Comparison of ENCODE assay signal across 27 cellular contexts in genomic region chr17:3689262-3690093, GRCh38. TPM values are rescaled to one million over a fixed set of nuclear protein-coding genes. Genes with fewer than 3 reads are reported as not detected.
DNase-seq lines count a peak whose midpoint lies in the region; ATAC-seq, FAIRE-seq and TF ChIP-seq lines count a peak whose summit lies in the region.
"Had no signal": no experiment of that assay in that cellular context is flagged by ENCODE, and none has a peak within 500 bp of the region (broad histone marks: within the 10 kb centered on the region; RNA-seq: fewer than 3 reads in every experiment).

No MANE protein-coding gene starts in this region.

- no peak overlapping the region for H3K4me3 Mint-ChIP-seq in activated naive CD4-positive, alpha-beta T cell treated with anti-CD3 and anti-CD28 coated beads, Interleukin-2, amount 10 ng/mL, durations not matched to agents 7 days and 5 days
- H3K4me3 Mint-ChIP-seq in WTC11 = no peak overlapping the region
- no peak overlapping the region for H3K4me3 Mint-ChIP-seq in activated T-cell treated with anti-CD3 and anti-CD28 coated beads, Interleukin-2, amount 50 U/mL, for 4 hours
- H3K4me3 Mint-ChIP-seq: activated T-cell treated with anti-CD3 and anti-CD28 coated beads, Interleukin-2, amount 50 U/mL, for 24 hours had no signal

- H3K27me3 ChIP-seq in HepG2 (ENCODE audit: control insufficient read depth in 1 of 2, insufficient read depth in 2 of 2, low read length in 2 of 2) = peaks cover 1 to 2% of the 10 kb centered on the region in 2 experiments; a peak in 3 of 5 replicates
- H3K27me3 ChIP-seq in upper lobe of right lung = peaks cover 42% of the 10 kb centered on the region

- TF ChIP-seq POLR2A in HepG2 (IDR thresholded peaks at IDR 0.05; ENCODE audit: insufficient read depth in 1 of 2, low read depth in 2 of 2, low read length in 2 of 2) = no peak

- TF ChIP-seq EP300 in HepG2 (IDR thresholded peaks at IDR 0.05; ENCODE audit: low read depth in 2 of 2, low read length in 2 of 2) (no peak), HepG2 (CRISPR knock-in tag; IDR thresholded peaks at IDR 0.05; ENCODE audit: borderline replicate concordance) (no peak)

- FAIRE-seq in HepG2 (lab: Jason Lieb, UNC) = no peak
- FAIRE-seq: A204.1 had no signal

- no peak overlapping the region for H3K4me2 ChIP-seq in HepG2 (ENCODE audit: low read depth, low read length)

- H3K9me3 Mint-ChIP-seq in activated naive CD4-positive, alpha-beta T cell treated with anti-CD3 and anti-CD28 coated beads, Interleukin-2, amount 10 ng/mL, durations not matched to agents 7 days and 5 days = no peaks in the 10 kb centered on the region
- H3K9me3 Mint-ChIP-seq in WTC11 = no peaks in the 10 kb centered on the region
- H3K9me3 Mint-ChIP-seq in activated T-cell treated with anti-CD3 and anti-CD28 coated beads, Interleukin-2, amount 50 U/mL, for 4 hours = no peaks in the 10 kb centered on the region
- H3K9me3 Mint-ChIP-seq: activated T-cell treated with anti-CD3 and anti-CD28 coated beads, Interleukin-2, amount 50 U/mL, for 24 hours had no signal

- DNase-seq in activated naive CD4-positive, alpha-beta T cell treated with anti-CD3 and anti-CD28 coated beads, Interleukin-2, amount 10 ng/mL, durations not matched to agents 7 days and 5 days = no peak
- no peak for DNase-seq in activated naive CD4-positive, alpha-beta T cell treated with anti-CD3 and anti-CD28 coated beads, Interleukin-2, amount 50 U/mL, for 16 hours
- no peak for DNase-seq in WTC11 (ENCODE audit: low spot score)
- DNase-seq in HepG2 (ENCODE audit: low spot score) = no peak
- DNase-seq in upper lobe of right lung = no peak
- DNase-seq in NCI-H128 (lab: John Stamatoyannopoulos, UW; ENCODE audit: unreplicated experiment) = no peak
- no peak for DNase-seq in activated T-cell treated with anti-CD3 and anti-CD28 coated beads, Interleukin-2, amount 50 U/mL, for 4 hours
- DNase-seq in HuH-7.5 (ENCODE audit: low spot score) = no peak
- DNase-seq: activated CD8-positive, alpha-beta memory T cell treated with anti-CD3 and anti-CD28 coated beads for 24 hours; activated T-cell treated with anti-CD3 and anti-CD28 coated beads, Interleukin-2, amount 50 U/mL, for 24 hours; AML-193; DMS79; effector CD8-positive, alpha-beta T cell; GOT3; hypothalamus; NCI-H1092; NCI-H2029; NCI-H226; NCI-H82; SHP77 treated with DMSO at 0.1 percent for 48 hours; SW 1271 had no signal

- no peak overlapping the region for H3K9ac ChIP-seq in HepG2 (ENCODE audit: insufficient read depth, low read depth, low read length)

- H4K20me1 ChIP-seq in HepG2 (ENCODE audit: insufficient read depth, low read length) = no peaks in the 10 kb centered on the region

- ATAC-seq in WTC11 = no peak
- ATAC-seq in HepG2 = 0 out of 3 replicates have a peak, but pooled peaks have one; percentile 15
- ATAC-seq in upper lobe of right lung = peak; percentile 27
- ATAC-seq in activated T-cell treated with anti-CD3 and anti-CD28 coated beads, Interleukin-2, amount 50 U/mL, for 4 hours = no peak
- ATAC-seq: activated CD4-positive, CD25-positive, alpha-beta regulatory T cell treated with anti-CD3 and anti-CD28 coated beads, Interleukin-2, amount 50 U/mL, for 24 hours; gastroesophageal sphincter had no signal

- no peak overlapping the region for H3K27ac ChIP-seq in HepG2 (ENCODE audit: extremely low read length, insufficient read depth, low read length)
- no peak overlapping the region for H3K27ac ChIP-seq in upper lobe of right lung
- H3K27ac ChIP-seq: adrenal gland, breast epithelium, gastroesophageal sphincter, prostate gland had no signal

- peaks cover 8% of the 10 kb centered on the region for H3K36me3 Mint-ChIP-seq in activated naive CD4-positive, alpha-beta T cell treated with anti-CD3 and anti-CD28 coated beads, Interleukin-2, amount 10 ng/mL, durations not matched to agents 7 days and 5 days
- H3K36me3 Mint-ChIP-seq in WTC11 = no peaks in the 10 kb centered on the region
- H3K36me3 Mint-ChIP-seq in activated T-cell treated with anti-CD3 and anti-CD28 coated beads, Interleukin-2, amount 50 U/mL, for 4 hours (ENCODE audit: insufficient read depth) = peaks cover 6% of the 10 kb centered on the region

- H3K4me3 ChIP-seq in HepG2 (replicated peaks in 1 of 3; ENCODE audit: insufficient read depth in 1 of 3, low read depth in 2 of 3, low read length in 3 of 3) (no peak overlapping the region), upper lobe of right lung (no peak overlapping the region)
- H3K4me3 ChIP-seq: adrenal gland, breast epithelium, gastroesophageal sphincter, prostate gland had no signal

- TF ChIP-seq CTCF in WTC11 (IDR thresholded peaks at IDR 0.05) = no peak
- TF ChIP-seq CTCF in HepG2 (CRISPR knock-in tag; IDR thresholded peaks at IDR 0.05) = no peak
- no peak for TF ChIP-seq CTCF in upper lobe of right lung (IDR thresholded peaks at IDR 0.05)

- BruUV-seq in HepG2 (replicated peaks; lab: Mats Ljungman, UMichigan) = no TSS peak

- H2AFZ ChIP-seq in HepG2 (ENCODE audit: low read length) = no peak overlapping the region

- H3K4me1 Mint-ChIP-seq in activated naive CD4-positive, alpha-beta T cell treated with anti-CD3 and anti-CD28 coated beads, Interleukin-2, amount 10 ng/mL, durations not matched to agents 7 days and 5 days = peaks cover 15% of the 10 kb centered on the region
- peaks cover 11% of the 10 kb centered on the region for H3K4me1 Mint-ChIP-seq in WTC11
- H3K4me1 Mint-ChIP-seq in activated T-cell treated with anti-CD3 and anti-CD28 coated beads, Interleukin-2, amount 50 U/mL, for 4 hours (ENCODE audit: low read depth) = peaks cover 17% of the 10 kb centered on the region

- CTCF ChIA-PET in activated naive CD4-positive, alpha-beta T cell treated with anti-CD3 and anti-CD28 coated beads, Interleukin-2, amount 10 ng/mL, durations not matched to agents 7 days and 5 days (lab: Charles Lee) = no interaction called here
- CTCF ChIA-PET in WTC11 (lab: Charles Lee) (no interaction called here), HepG2 (lab: Yijun Ruan, JAX; ENCODE audit: low intra/inter-chr PET ratio, low total read pairs) (no interaction called here)

- 86% methylated on average over 35 of the region's 44 CpGs for WGBS in HepG2 (ENCODE audit: low lambda C conversion rate)

- intact Hi-C loops in HepG2 (cut with micrococcal nuclease; ENCODE audit: unreplicated experiment) = no loop called here
- intact Hi-C loops in upper lobe of right lung (cut with DNase I) = no loop called here

- no peaks in the 10 kb centered on the region for H3K27me3 Mint-ChIP-seq in activated naive CD4-positive, alpha-beta T cell treated with anti-CD3 and anti-CD28 coated beads, Interleukin-2, amount 10 ng/mL, durations not matched to agents 7 days and 5 days
- peaks cover 3% of the 10 kb centered on the region for H3K27me3 Mint-ChIP-seq in WTC11 (ENCODE audit: low read depth)
- H3K27me3 Mint-ChIP-seq in activated T-cell treated with anti-CD3 and anti-CD28 coated beads, Interleukin-2, amount 50 U/mL, for 4 hours (ENCODE audit: low read depth) = no peaks in the 10 kb centered on the region
- H3K27me3 Mint-ChIP-seq: activated T-cell treated with anti-CD3 and anti-CD28 coated beads, Interleukin-2, amount 50 U/mL, for 24 hours had no signal

- H3K27ac Mint-ChIP-seq in activated naive CD4-positive, alpha-beta T cell treated with anti-CD3 and anti-CD28 coated beads, Interleukin-2, amount 10 ng/mL, durations not matched to agents 7 days and 5 days = peak overlapping the region; percentile 38
- H3K27ac Mint-ChIP-seq in WTC11 = peak overlapping the region; percentile 78
- H3K27ac Mint-ChIP-seq: activated T-cell treated with anti-CD3 and anti-CD28 coated beads, Interleukin-2, amount 50 U/mL, for 24 hours had no signal

- H3K9me3 ChIP-seq in HepG2 (ENCODE audit: low read length) (no peaks in the 10 kb centered on the region), upper lobe of right lung (no peaks in the 10 kb centered on the region)
- H3K9me3 ChIP-seq: adrenal gland, breast epithelium, gastroesophageal sphincter, prostate gland had no signal

- POLR2A ChIA-PET in WTC11 (lab: Charles Lee) (no interaction called here), HepG2 (lab: Yijun Ruan, JAX) (no interaction called here)

- H3K79me2 ChIP-seq in HepG2 (ENCODE audit: insufficient read depth, low read length) = no peaks in the 10 kb centered on the region

- H3K4me1 ChIP-seq in HepG2 (ENCODE audit: insufficient read depth, low read length) = peaks cover 2% of the 10 kb centered on the region
- H3K4me1 ChIP-seq in upper lobe of right lung = no peaks in the 10 kb centered on the region
- H3K4me1 ChIP-seq: adrenal gland, breast epithelium, prostate gland had no signal

- in situ Hi-C loops in HepG2 (cut with HindIII; ENCODE audit: extremely low pct_ligation_motif_present, low pct_unique_long_range_greater_than_20kb) = no loop called here

- TF ChIP-seq RAD21 in HepG2 (CRISPR knock-in tag; IDR thresholded peaks at IDR 0.05) = no peak

- H3K36me3 ChIP-seq in HepG2 (replicated peaks in 1 of 2; ENCODE audit: control insufficient read depth in 1 of 2, insufficient read depth in 2 of 2, low read length in 2 of 2) = no peaks in the 10 kb centered on the region
- no peaks in the 10 kb centered on the region for H3K36me3 ChIP-seq in upper lobe of right lung
- H3K36me3 ChIP-seq: adrenal gland, breast epithelium, gastroesophageal sphincter, prostate gland had no signal

RNA-seq across cellular contexts. Expression of gene P2RX5, which starts 6.5 kb away (rescaled TPM):
- total RNA-seq in WTC11 (2021) (6.4 to 9.5 TPM (median 8.8 TPM) in 3 replicates), HepG2 (2016; rRNA removed; fragmentation: Illumina TruSeq; extraction: Trizol) (0.90 and 0.95 TPM in 2 replicates), upper lobe of right lung (1.6 TPM)
- 0.20 and 0.79 TPM in 2 replicates for total RNA-seq in HepG2 (2016; cell fraction: cytosol; rRNA removed; fragmentation: Illumina TruSeq; extraction: Trizol; ENCODE audit: low read depth)
- 0.64 and 0.82 TPM in 2 replicates for total RNA-seq in HepG2 (2016; cell fraction: insoluble cytoplasmic fraction; rRNA removed; fragmentation: Illumina TruSeq; extraction: Trizol)
- total RNA-seq in HepG2 (2016; cell fraction: membrane; rRNA removed; fragmentation: Illumina TruSeq; extraction: Trizol) = 0.62 and 0.93 TPM in 2 replicates
- total RNA-seq in HepG2 (2016; cell fraction: nucleus; rRNA removed; fragmentation: Illumina TruSeq; extraction: Trizol) = 0.53 and 1.1 TPM in 2 replicates
- polyA plus RNA-seq in HepG2 (2011; rRNA removed) = 1.0 and 1.7 TPM in 2 replicates
- 1.4 and 1.5 TPM in 2 replicates for polyA plus RNA-seq in HepG2 (2011; cell fraction: cytosol; rRNA removed)
- 1.6 and 1.9 TPM in 2 replicates for polyA plus RNA-seq in HepG2 (2011; cell fraction: nucleus; rRNA removed)
- polyA plus RNA-seq in HepG2 (2012) = 0.50 and 1.1 TPM in 2 replicates
- 0.24 and 0.38 TPM in 2 replicates for polyA plus RNA-seq in HepG2 (2016; cell fraction: cytosol; fragmentation: Illumina TruSeq; extraction: Trizol; ENCODE audit: low read depth)
- 0.46 and 0.98 TPM in 2 replicates for polyA plus RNA-seq in HepG2 (2016; cell fraction: insoluble cytoplasmic fraction; fragmentation: Illumina TruSeq; extraction: Trizol; ENCODE audit: low read depth)
- polyA plus RNA-seq in HepG2 (2016; cell fraction: membrane; fragmentation: Illumina TruSeq; extraction: Trizol; ENCODE audit: low read depth) = 0.48 and 0.70 TPM in 2 replicates
- 1.5 and 1.7 TPM in 2 replicates for polyA plus RNA-seq in HepG2 (2016; cell fraction: nucleus; fragmentation: Illumina TruSeq; extraction: Trizol; ENCODE audit: insufficient read depth, low read depth)
- polyA minus RNA-seq in HepG2 (2011; rRNA and poly(A)+ RNA removed; ENCODE audit: low replicate concordance) = 1.6 and 53.3 TPM in 2 replicates
- polyA minus RNA-seq in HepG2 (2011; cell fraction: cytosol; rRNA and poly(A)+ RNA removed) = 0.49 and 1.2 TPM in 2 replicates
- polyA minus RNA-seq in HepG2 (2011; cell fraction: nucleus; rRNA and poly(A)+ RNA removed) = 0.87 and 1.0 TPM in 2 replicates
- total RNA-seq in activated T-cell treated with anti-CD3 and anti-CD28 coated beads, Interleukin-2, amount 50 U/mL, for 4 hours = 10 to 100 TPM; 29.5 to 53.5 (median 30.8) TPM

RNA-seq across cellular contexts. Expression of gene EMC6, which starts 20.9 kb away (rescaled TPM):
- 81.2 to 89.7 TPM (median 86.0 TPM) in 3 replicates for total RNA-seq in WTC11 (2021)
- total RNA-seq in HepG2 (2016; rRNA removed; fragmentation: Illumina TruSeq; extraction: Trizol) = 42.2 and 45.1 TPM in 2 replicates
- 60.5 and 83.6 TPM in 2 replicates for total RNA-seq in HepG2 (2016; cell fraction: cytosol; rRNA removed; fragmentation: Illumina TruSeq; extraction: Trizol; ENCODE audit: low read depth)
- total RNA-seq in HepG2 (2016; cell fraction: insoluble cytoplasmic fraction; rRNA removed; fragmentation: Illumina TruSeq; extraction: Trizol) = 42.9 and 47.7 TPM in 2 replicates
- total RNA-seq in HepG2 (2016; cell fraction: membrane; rRNA removed; fragmentation: Illumina TruSeq; extraction: Trizol) = 57.6 and 76.2 TPM in 2 replicates
- total RNA-seq in HepG2 (2016; cell fraction: nucleus; rRNA removed; fragmentation: Illumina TruSeq; extraction: Trizol) = 22.4 and 23.6 TPM in 2 replicates
- 47.7 and 53.7 TPM in 2 replicates for polyA plus RNA-seq in HepG2 (2011; rRNA removed)
- polyA plus RNA-seq in HepG2 (2011; cell fraction: cytosol; rRNA removed) = 50.2 and 99.7 TPM in 2 replicates
- polyA plus RNA-seq in HepG2 (2011; cell fraction: nucleus; rRNA removed) = 28.3 and 28.6 TPM in 2 replicates
- 37.0 and 41.4 TPM in 2 replicates for polyA plus RNA-seq in HepG2 (2012)
- 126 and 179 TPM in 2 replicates for polyA plus RNA-seq in HepG2 (2016; cell fraction: cytosol; fragmentation: Illumina TruSeq; extraction: Trizol; ENCODE audit: low read depth)
- polyA plus RNA-seq in HepG2 (2016; cell fraction: insoluble cytoplasmic fraction; fragmentation: Illumina TruSeq; extraction: Trizol; ENCODE audit: low read depth) = 92.6 and 104 TPM in 2 replicates
- 107 and 132 TPM in 2 replicates for polyA plus RNA-seq in HepG2 (2016; cell fraction: membrane; fragmentation: Illumina TruSeq; extraction: Trizol; ENCODE audit: low read depth)
- 69.7 and 73.2 TPM in 2 replicates for polyA plus RNA-seq in HepG2 (2016; cell fraction: nucleus; fragmentation: Illumina TruSeq; extraction: Trizol; ENCODE audit: insufficient read depth, low read depth)
- 22.5 and 22.6 TPM in 2 replicates for polyA minus RNA-seq in HepG2 (2011; rRNA and poly(A)+ RNA removed; ENCODE audit: low replicate concordance)
- 17.3 and 24.3 TPM in 2 replicates for polyA minus RNA-seq in HepG2 (2011; cell fraction: cytosol; rRNA and poly(A)+ RNA removed)
- 8.5 and 13.6 TPM in 2 replicates for polyA minus RNA-seq in HepG2 (2011; cell fraction: nucleus; rRNA and poly(A)+ RNA removed)
- total RNA-seq in upper lobe of right lung = 28.6 TPM
- total RNA-seq in activated T-cell treated with anti-CD3 and anti-CD28 coated beads, Interleukin-2, amount 50 U/mL, for 4 hours = 10 to 100 TPM; 66.3 to 99.5 (median 98.0) TPM

RNA-seq across cellular contexts. Expression of gene TAX1BP3, which starts 21.1 kb away (rescaled TPM):
- total RNA-seq in WTC11 (2021) (71.9 to 76.9 TPM (median 76.2 TPM) in 3 replicates), HepG2 (2016; rRNA removed; fragmentation: Illumina TruSeq; extraction: Trizol) (44.5 and 45.1 TPM in 2 replicates), upper lobe of right lung (108 TPM)
- 20.2 and 21.9 TPM in 2 replicates for total RNA-seq in HepG2 (2016; cell fraction: cytosol; rRNA removed; fragmentation: Illumina TruSeq; extraction: Trizol; ENCODE audit: low read depth)
- 43.7 and 44.8 TPM in 2 replicates for total RNA-seq in HepG2 (2016; cell fraction: insoluble cytoplasmic fraction; rRNA removed; fragmentation: Illumina TruSeq; extraction: Trizol)
- 44.2 and 51.0 TPM in 2 replicates for total RNA-seq in HepG2 (2016; cell fraction: membrane; rRNA removed; fragmentation: Illumina TruSeq; extraction: Trizol)
- total RNA-seq in HepG2 (2016; cell fraction: nucleus; rRNA removed; fragmentation: Illumina TruSeq; extraction: Trizol) = 17.2 and 23.9 TPM in 2 replicates
- 16.7 and 20.4 TPM in 2 replicates for polyA plus RNA-seq in HepG2 (2011; rRNA removed)
- 27.1 and 29.0 TPM in 2 replicates for polyA plus RNA-seq in HepG2 (2011; cell fraction: cytosol; rRNA removed)
- polyA plus RNA-seq in HepG2 (2011; cell fraction: nucleus; rRNA removed) = 19.8 and 21.2 TPM in 2 replicates
- polyA plus RNA-seq in HepG2 (2012) = 14.6 and 15.5 TPM in 2 replicates
- 23.2 and 28.8 TPM in 2 replicates for polyA plus RNA-seq in HepG2 (2016; cell fraction: cytosol; fragmentation: Illumina TruSeq; extraction: Trizol; ENCODE audit: low read depth)
- polyA plus RNA-seq in HepG2 (2016; cell fraction: insoluble cytoplasmic fraction; fragmentation: Illumina TruSeq; extraction: Trizol; ENCODE audit: low read depth) = 43.3 and 55.1 TPM in 2 replicates
- polyA plus RNA-seq in HepG2 (2016; cell fraction: membrane; fragmentation: Illumina TruSeq; extraction: Trizol; ENCODE audit: low read depth) = 46.7 and 49.7 TPM in 2 replicates
- 31.7 and 35.3 TPM in 2 replicates for polyA plus RNA-seq in HepG2 (2016; cell fraction: nucleus; fragmentation: Illumina TruSeq; extraction: Trizol; ENCODE audit: insufficient read depth, low read depth)
- polyA minus RNA-seq in HepG2 (2011; rRNA and poly(A)+ RNA removed; ENCODE audit: low replicate concordance) = 23.4 and 40.0 TPM in 2 replicates
- polyA minus RNA-seq in HepG2 (2011; cell fraction: cytosol; rRNA and poly(A)+ RNA removed) = 12.6 and 16.6 TPM in 2 replicates
- polyA minus RNA-seq in HepG2 (2011; cell fraction: nucleus; rRNA and poly(A)+ RNA removed) = 11.7 and 13.6 TPM in 2 replicates
- 10 to 100 TPM in 1 of 3 donors, 1 to 10 TPM in 2; 8.9 to 10.6 (median 9.2) TPM for total RNA-seq in activated T-cell treated with anti-CD3 and anti-CD28 coated beads, Interleukin-2, amount 50 U/mL, for 4 hours

RNA-seq across cellular contexts. Expression of gene HASPIN, which starts 34.2 kb away (rescaled TPM):
- total RNA-seq in WTC11 (2021) = 30.0 to 30.8 TPM (median 30.4 TPM) in 3 replicates
- total RNA-seq in HepG2 (2016; rRNA removed; fragmentation: Illumina TruSeq; extraction: Trizol) = 7.8 and 8.1 TPM in 2 replicates
- 1.3 and 1.4 TPM in 2 replicates for total RNA-seq in HepG2 (2016; cell fraction: cytosol; rRNA removed; fragmentation: Illumina TruSeq; extraction: Trizol; ENCODE audit: low read depth)
- 7.4 and 8.8 TPM in 2 replicates for total RNA-seq in HepG2 (2016; cell fraction: insoluble cytoplasmic fraction; rRNA removed; fragmentation: Illumina TruSeq; extraction: Trizol)
- total RNA-seq in HepG2 (2016; cell fraction: membrane; rRNA removed; fragmentation: Illumina TruSeq; extraction: Trizol) = 4.8 TPM in 2 replicates
- total RNA-seq in HepG2 (2016; cell fraction: nucleus; rRNA removed; fragmentation: Illumina TruSeq; extraction: Trizol) = 4.1 and 5.0 TPM in 2 replicates
- 1.9 and 2.7 TPM in 2 replicates for polyA plus RNA-seq in HepG2 (2011; rRNA removed)
- 1.5 and 1.9 TPM in 2 replicates for polyA plus RNA-seq in HepG2 (2011; cell fraction: cytosol; rRNA removed)
- polyA plus RNA-seq in HepG2 (2011; cell fraction: nucleus; rRNA removed) = 1.1 and 2.3 TPM in 2 replicates
- 1.1 and 1.9 TPM in 2 replicates for polyA plus RNA-seq in HepG2 (2012)
- polyA plus RNA-seq in HepG2 (2016; cell fraction: cytosol; fragmentation: Illumina TruSeq; extraction: Trizol; ENCODE audit: low read depth) = 0.50 and 0.65 TPM in 2 replicates
- polyA plus RNA-seq in HepG2 (2016; cell fraction: insoluble cytoplasmic fraction; fragmentation: Illumina TruSeq; extraction: Trizol; ENCODE audit: low read depth) = 5.0 and 5.9 TPM in 2 replicates
- 1.5 and 1.6 TPM in 2 replicates for polyA plus RNA-seq in HepG2 (2016; cell fraction: membrane; fragmentation: Illumina TruSeq; extraction: Trizol; ENCODE audit: low read depth)
- 3.6 and 4.4 TPM in 2 replicates for polyA plus RNA-seq in HepG2 (2016; cell fraction: nucleus; fragmentation: Illumina TruSeq; extraction: Trizol; ENCODE audit: insufficient read depth, low read depth)
- 5.0 and 17.7 TPM in 2 replicates for polyA minus RNA-seq in HepG2 (2011; rRNA and poly(A)+ RNA removed; ENCODE audit: low replicate concordance)
- polyA minus RNA-seq in HepG2 (2011; cell fraction: cytosol; rRNA and poly(A)+ RNA removed) = 4.4 and 5.5 TPM in 2 replicates
- 3.0 and 5.7 TPM in 2 replicates for polyA minus RNA-seq in HepG2 (2011; cell fraction: nucleus; rRNA and poly(A)+ RNA removed)
- total RNA-seq in upper lobe of right lung = 0.41 TPM
- total RNA-seq in activated T-cell treated with anti-CD3 and anti-CD28 coated beads, Interleukin-2, amount 50 U/mL, for 4 hours = 10 to 100 TPM in 2 of 3 donors, 1 to 10 TPM in 1; 7.3 to 12.2 (median 11.1) TPM

RNA-seq across cellular contexts. Expression of gene CTNS, which starts 52.9 kb away (rescaled TPM):
- total RNA-seq in WTC11 (2021) = 10.7 to 11.9 TPM (median 11.8 TPM) in 3 replicates
- 6.5 and 13.7 TPM in 2 replicates for total RNA-seq in HepG2 (2016; rRNA removed; fragmentation: Illumina TruSeq; extraction: Trizol)
- total RNA-seq in HepG2 (2016; cell fraction: cytosol; rRNA removed; fragmentation: Illumina TruSeq; extraction: Trizol; ENCODE audit: low read depth) = 1.8 and 2.6 TPM in 2 replicates
- 9.9 and 14.3 TPM in 2 replicates for total RNA-seq in HepG2 (2016; cell fraction: insoluble cytoplasmic fraction; rRNA removed; fragmentation: Illumina TruSeq; extraction: Trizol)
- total RNA-seq in HepG2 (2016; cell fraction: membrane; rRNA removed; fragmentation: Illumina TruSeq; extraction: Trizol) = 6.1 and 6.2 TPM in 2 replicates
- 11.2 and 14.3 TPM in 2 replicates for total RNA-seq in HepG2 (2016; cell fraction: nucleus; rRNA removed; fragmentation: Illumina TruSeq; extraction: Trizol)
- polyA plus RNA-seq in HepG2 (2011; rRNA removed) = 9.5 and 13.0 TPM in 2 replicates
- polyA plus RNA-seq in HepG2 (2011; cell fraction: cytosol; rRNA removed) = 9.4 and 10.3 TPM in 2 replicates
- polyA plus RNA-seq in HepG2 (2011; cell fraction: nucleus; rRNA removed) = 20.7 and 23.6 TPM in 2 replicates
- 8.5 and 12.6 TPM in 2 replicates for polyA plus RNA-seq in HepG2 (2012)
- polyA plus RNA-seq in HepG2 (2016; cell fraction: cytosol; fragmentation: Illumina TruSeq; extraction: Trizol; ENCODE audit: low read depth) = 2.0 and 2.2 TPM in 2 replicates
- 7.3 and 8.2 TPM in 2 replicates for polyA plus RNA-seq in HepG2 (2016; cell fraction: insoluble cytoplasmic fraction; fragmentation: Illumina TruSeq; extraction: Trizol; ENCODE audit: low read depth)
- polyA plus RNA-seq in HepG2 (2016; cell fraction: membrane; fragmentation: Illumina TruSeq; extraction: Trizol; ENCODE audit: low read depth) = 4.5 and 5.9 TPM in 2 replicates
- polyA plus RNA-seq in HepG2 (2016; cell fraction: nucleus; fragmentation: Illumina TruSeq; extraction: Trizol; ENCODE audit: insufficient read depth, low read depth) = 20.2 and 21.3 TPM in 2 replicates
- 10.3 and 11.2 TPM in 2 replicates for polyA minus RNA-seq in HepG2 (2011; rRNA and poly(A)+ RNA removed; ENCODE audit: low replicate concordance)
- 5.1 and 6.0 TPM in 2 replicates for polyA minus RNA-seq in HepG2 (2011; cell fraction: cytosol; rRNA and poly(A)+ RNA removed)
- 9.7 TPM in 2 replicates for polyA minus RNA-seq in HepG2 (2011; cell fraction: nucleus; rRNA and poly(A)+ RNA removed)
- total RNA-seq in upper lobe of right lung = 23.3 TPM
- 10 to 100 TPM; 19.4 to 34.4 (median 21.5) TPM for total RNA-seq in activated T-cell treated with anti-CD3 and anti-CD28 coated beads, Interleukin-2, amount 50 U/mL, for 4 hours

Comparison
In these comparisons a context has a peak if more than half of its experiments do, and no peak if none do; other contexts are left out.
1. ATAC-seq: peak in HepG2 (single experiment) and upper lobe of right lung (single experiment); none in WTC11 (single experiment) and activated T-cell treated with anti-CD3 and anti-CD28 coated beads, Interleukin-2, amount 50 U/mL, for 4 hours (0 of 2).